In genomic region chr20:50794846-50795634, GRCh38 we compare ENCODE assay signal across 1 cellular context.
TF ChIP-seq lines count a peak whose summit lies in the region.

A gene with protein sequence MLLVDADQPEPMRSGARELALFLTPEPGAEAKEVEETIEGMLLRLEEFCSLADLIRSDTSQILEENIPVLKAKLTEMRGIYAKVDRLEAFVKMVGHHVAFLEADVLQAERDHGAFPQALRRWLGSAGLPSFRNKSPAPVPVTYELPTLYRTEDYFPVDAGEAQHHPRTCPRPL (plus strand): TSS chr20:50795061. CDS start chr20:50795084, 23 bp downstream.

TF ChIP-seq in HepG2, 621 proteins besides CTCF, POLR2A, EP300 and RAD21 (continued from another document and continues in another):
- TF ChIP-seq ETS1 (CRISPR knock-in tag; IDR thresholded peaks at IDR 0.05) (peak; percentile 79), ZNF550 (CRISPR knock-in tag; IDR thresholded peaks at IDR 0.05; ENCODE audit: borderline replicate concordance) (peak; percentile 85; the same call in 1 of the 2 replicates), ZNF567 (CRISPR knock-in tag; IDR thresholded peaks at IDR 0.05; ENCODE audit: borderline replicate concordance) (0 out of 2 replicates have a peak, but pooled peaks have one; percentile 12), RFX5 (IDR thresholded peaks at IDR 0.05; ENCODE audit: low read depth, low read length) (peak; percentile 33; the same call in 1 of the 2 replicates), ZFYVE20 (CRISPR knock-in tag; IDR thresholded peaks at IDR 0.05; ENCODE audit: borderline replicate concordance, low read depth) (peak; percentile 42; the same call in 1 of the 2 replicates), TGIF2 (CRISPR knock-in tag; IDR thresholded peaks at IDR 0.05) (0 out of 2 replicates have a peak, but pooled peaks have one; percentile 5), ZNF274 (CRISPR knock-in tag; IDR thresholded peaks at IDR 0.05) (peak; percentile 89), ATF7-NPFF (CRISPR knock-in tag; IDR thresholded peaks at IDR 0.05; ENCODE audit: low read depth) (0 out of 2 replicates have a peak, but pooled peaks have one; percentile 27), NFE2L2 (IDR thresholded peaks at IDR 0.05; ENCODE audit: low read length) (no peak), EEA1 (CRISPR knock-in tag; IDR thresholded peaks at IDR 0.05; ENCODE audit: borderline replicate concordance) (0 out of 2 replicates have a peak, but pooled peaks have one; percentile 75), ZNF30 (CRISPR knock-in tag; IDR thresholded peaks at IDR 0.05) (no peak), KMT2A (CRISPR knock-in tag; IDR thresholded peaks at IDR 0.05) (peak; percentile 25; the same call in 1 of the 2 replicates), ZSCAN25 (CRISPR knock-in tag; IDR thresholded peaks at IDR 0.05) (peak; percentile 61; the same call in 1 of the 2 replicates), ZNF326 (CRISPR knock-in tag; IDR thresholded peaks at IDR 0.05; ENCODE audit: borderline replicate concordance) (no peak), ATF7 (IDR thresholded peaks at IDR 0.05) (no peak), ATF7 (CRISPR knock-in tag; IDR thresholded peaks at IDR 0.05) (no peak), KLF13 (CRISPR knock-in tag; IDR thresholded peaks at IDR 0.05) (peak; percentile 66; the same call in 1 of the 2 replicates), PHF8 (CRISPR knock-in tag; IDR thresholded peaks at IDR 0.05) (peak; percentile 88), NFIC (IDR thresholded peaks at IDR 0.05; ENCODE audit: low read length) (no peak; the same call in 1 of the 2 replicates), MTF2 (CRISPR knock-in tag; IDR thresholded peaks at IDR 0.05; ENCODE audit: borderline replicate concordance) (no peak), RBM39 (IDR thresholded peaks at IDR 0.05; ENCODE audit: low read depth, low read length, poor library complexity, severe bottlenecking) (peak; percentile 71), ZSCAN22 (CRISPR knock-in tag; IDR thresholded peaks at IDR 0.05) (no peak), GLI4 (CRISPR knock-in tag; IDR thresholded peaks at IDR 0.05; ENCODE audit: borderline replicate concordance) (peak; percentile 49; the same call in 1 of the 2 replicates), SALL1 (CRISPR knock-in tag; IDR thresholded peaks at IDR 0.05) (peak; percentile 43; the same call in 1 of the 2 replicates), TERF1 (CRISPR knock-in tag; IDR thresholded peaks at IDR 0.05) (no peak), AGO2 (optimal IDR thresholded peaks at IDR 0.05; ENCODE audit: low read depth, low read length) (no peak), FOSL1 (CRISPR knock-in tag; IDR thresholded peaks at IDR 0.05; ENCODE audit: borderline replicate concordance) (peak; percentile 7; the same call in 1 of the 2 replicates), PAWR (CRISPR knock-in tag; IDR thresholded peaks at IDR 0.05; ENCODE audit: borderline replicate concordance) (0 out of 2 replicates have a peak, but pooled peaks have one; percentile 40)
- TF ChIP-seq, protein P1, sequence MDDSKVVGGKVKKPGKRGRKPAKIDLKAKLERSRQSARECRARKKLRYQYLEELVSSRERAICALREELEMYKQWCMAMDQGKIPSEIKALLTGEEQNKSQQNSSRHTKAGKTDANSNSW (CRISPR knock-in tag; IDR thresholded peaks at IDR 0.05; ENCODE audit: borderline replicate concordance) = no peak
- TF ChIP-seq, protein P2, sequence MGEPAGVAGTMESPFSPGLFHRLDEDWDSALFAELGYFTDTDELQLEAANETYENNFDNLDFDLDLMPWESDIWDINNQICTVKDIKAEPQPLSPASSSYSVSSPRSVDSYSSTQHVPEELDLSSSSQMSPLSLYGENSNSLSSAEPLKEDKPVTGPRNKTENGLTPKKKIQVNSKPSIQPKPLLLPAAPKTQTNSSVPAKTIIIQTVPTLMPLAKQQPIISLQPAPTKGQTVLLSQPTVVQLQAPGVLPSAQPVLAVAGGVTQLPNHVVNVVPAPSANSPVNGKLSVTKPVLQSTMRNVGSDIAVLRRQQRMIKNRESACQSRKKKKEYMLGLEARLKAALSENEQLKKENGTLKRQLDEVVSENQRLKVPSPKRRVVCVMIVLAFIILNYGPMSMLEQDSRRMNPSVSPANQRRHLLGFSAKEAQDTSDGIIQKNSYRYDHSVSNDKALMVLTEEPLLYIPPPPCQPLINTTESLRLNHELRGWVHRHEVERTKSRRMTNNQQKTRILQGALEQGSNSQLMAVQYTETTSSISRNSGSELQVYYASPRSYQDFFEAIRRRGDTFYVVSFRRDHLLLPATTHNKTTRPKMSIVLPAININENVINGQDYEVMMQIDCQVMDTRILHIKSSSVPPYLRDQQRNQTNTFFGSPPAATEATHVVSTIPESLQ (CRISPR knock-in tag; conservative IDR thresholded peaks at IDR 0.05) = no peak
- TF ChIP-seq, protein P3, sequence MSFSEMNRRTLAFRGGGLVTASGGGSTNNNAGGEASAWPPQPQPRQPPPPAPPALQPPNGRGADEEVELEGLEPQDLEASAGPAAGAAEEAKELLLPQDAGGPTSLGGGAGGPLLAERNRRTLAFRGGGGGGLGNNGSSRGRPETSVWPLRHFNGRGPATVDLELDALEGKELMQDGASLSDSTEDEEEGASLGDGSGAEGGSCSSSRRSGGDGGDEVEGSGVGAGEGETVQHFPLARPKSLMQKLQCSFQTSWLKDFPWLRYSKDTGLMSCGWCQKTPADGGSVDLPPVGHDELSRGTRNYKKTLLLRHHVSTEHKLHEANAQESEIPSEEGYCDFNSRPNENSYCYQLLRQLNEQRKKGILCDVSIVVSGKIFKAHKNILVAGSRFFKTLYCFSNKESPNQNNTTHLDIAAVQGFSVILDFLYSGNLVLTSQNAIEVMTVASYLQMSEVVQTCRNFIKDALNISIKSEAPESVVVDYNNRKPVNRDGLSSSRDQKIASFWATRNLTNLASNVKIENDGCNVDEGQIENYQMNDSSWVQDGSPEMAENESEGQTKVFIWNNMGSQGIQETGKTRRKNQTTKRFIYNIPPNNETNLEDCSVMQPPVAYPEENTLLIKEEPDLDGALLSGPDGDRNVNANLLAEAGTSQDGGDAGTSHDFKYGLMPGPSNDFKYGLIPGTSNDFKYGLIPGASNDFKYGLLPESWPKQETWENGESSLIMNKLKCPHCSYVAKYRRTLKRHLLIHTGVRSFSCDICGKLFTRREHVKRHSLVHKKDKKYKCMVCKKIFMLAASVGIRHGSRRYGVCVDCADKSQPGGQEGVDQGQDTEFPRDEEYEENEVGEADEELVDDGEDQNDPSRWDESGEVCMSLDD (CRISPR knock-in tag; IDR thresholded peaks at IDR 0.05; ENCODE audit: borderline replicate concordance) = no peak; the same call in 1 of the 2 replicates
- TF ChIP-seq, protein P4, sequence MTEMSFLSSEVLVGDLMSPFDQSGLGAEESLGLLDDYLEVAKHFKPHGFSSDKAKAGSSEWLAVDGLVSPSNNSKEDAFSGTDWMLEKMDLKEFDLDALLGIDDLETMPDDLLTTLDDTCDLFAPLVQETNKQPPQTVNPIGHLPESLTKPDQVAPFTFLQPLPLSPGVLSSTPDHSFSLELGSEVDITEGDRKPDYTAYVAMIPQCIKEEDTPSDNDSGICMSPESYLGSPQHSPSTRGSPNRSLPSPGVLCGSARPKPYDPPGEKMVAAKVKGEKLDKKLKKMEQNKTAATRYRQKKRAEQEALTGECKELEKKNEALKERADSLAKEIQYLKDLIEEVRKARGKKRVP (CRISPR knock-in tag; IDR thresholded peaks at IDR 0.05) = no peak
- TF ChIP-seq, protein P5, sequence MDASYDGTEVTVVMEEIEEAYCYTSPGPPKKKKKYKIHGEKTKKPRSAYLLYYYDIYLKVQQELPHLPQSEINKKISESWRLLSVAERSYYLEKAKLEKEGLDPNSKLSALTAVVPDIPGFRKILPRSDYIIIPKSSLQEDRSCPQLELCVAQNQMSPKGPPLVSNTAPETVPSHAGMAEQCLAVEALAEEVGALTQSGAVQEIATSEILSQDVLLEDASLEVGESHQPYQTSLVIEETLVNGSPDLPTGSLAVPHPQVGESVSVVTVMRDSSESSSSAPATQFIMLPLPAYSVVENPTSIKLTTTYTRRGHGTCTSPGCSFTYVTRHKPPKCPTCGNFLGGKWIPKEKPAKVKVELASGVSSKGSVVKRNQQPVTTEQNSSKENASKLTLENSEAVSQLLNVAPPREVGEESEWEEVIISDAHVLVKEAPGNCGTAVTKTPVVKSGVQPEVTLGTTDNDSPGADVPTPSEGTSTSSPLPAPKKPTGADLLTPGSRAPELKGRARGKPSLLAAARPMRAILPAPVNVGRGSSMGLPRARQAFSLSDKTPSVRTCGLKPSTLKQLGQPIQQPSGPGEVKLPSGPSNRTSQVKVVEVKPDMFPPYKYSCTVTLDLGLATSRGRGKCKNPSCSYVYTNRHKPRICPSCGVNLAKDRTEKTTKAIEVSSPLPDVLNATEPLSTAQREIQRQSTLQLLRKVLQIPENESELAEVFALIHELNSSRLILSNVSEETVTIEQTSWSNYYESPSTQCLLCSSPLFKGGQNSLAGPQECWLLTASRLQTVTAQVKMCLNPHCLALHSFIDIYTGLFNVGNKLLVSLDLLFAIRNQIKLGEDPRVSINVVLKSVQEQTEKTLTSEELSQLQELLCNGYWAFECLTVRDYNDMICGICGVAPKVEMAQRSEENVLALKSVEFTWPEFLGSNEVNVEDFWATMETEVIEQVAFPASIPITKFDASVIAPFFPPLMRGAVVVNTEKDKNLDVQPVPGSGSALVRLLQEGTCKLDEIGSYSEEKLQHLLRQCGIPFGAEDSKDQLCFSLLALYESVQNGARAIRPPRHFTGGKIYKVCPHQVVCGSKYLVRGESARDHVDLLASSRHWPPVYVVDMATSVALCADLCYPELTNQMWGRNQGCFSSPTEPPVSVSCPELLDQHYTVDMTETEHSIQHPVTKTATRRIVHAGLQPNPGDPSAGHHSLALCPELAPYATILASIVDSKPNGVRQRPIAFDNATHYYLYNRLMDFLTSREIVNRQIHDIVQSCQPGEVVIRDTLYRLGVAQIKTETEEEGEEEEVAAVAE (CRISPR knock-in tag; IDR thresholded peaks at IDR 0.05; ENCODE audit: borderline replicate concordance) = no peak; the same call in 1 of the 2 replicates
- TF ChIP-seq, protein P6, sequence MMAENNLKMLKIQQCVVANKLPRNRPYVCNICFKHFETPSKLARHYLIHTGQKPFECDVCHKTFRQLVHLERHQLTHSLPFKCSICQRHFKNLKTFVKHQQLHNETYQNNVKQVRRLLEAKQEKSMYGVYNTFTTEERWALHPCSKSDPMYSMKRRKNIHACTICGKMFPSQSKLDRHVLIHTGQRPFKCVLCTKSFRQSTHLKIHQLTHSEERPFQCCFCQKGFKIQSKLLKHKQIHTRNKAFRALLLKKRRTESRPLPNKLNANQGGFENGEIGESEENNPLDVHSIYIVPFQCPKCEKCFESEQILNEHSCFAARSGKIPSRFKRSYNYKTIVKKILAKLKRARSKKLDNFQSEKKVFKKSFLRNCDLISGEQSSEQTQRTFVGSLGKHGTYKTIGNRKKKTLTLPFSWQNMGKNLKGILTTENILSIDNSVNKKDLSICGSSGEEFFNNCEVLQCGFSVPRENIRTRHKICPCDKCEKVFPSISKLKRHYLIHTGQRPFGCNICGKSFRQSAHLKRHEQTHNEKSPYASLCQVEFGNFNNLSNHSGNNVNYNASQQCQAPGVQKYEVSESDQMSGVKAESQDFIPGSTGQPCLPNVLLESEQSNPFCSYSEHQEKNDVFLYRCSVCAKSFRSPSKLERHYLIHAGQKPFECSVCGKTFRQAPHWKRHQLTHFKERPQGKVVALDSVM (CRISPR knock-in tag; IDR thresholded peaks at IDR 0.05) = peak; percentile 78
- TF ChIP-seq, protein P7, sequence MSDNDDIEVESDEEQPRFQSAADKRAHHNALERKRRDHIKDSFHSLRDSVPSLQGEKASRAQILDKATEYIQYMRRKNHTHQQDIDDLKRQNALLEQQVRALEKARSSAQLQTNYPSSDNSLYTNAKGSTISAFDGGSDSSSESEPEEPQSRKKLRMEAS (IDR thresholded peaks at IDR 0.05) = peak; percentile 82
- TF ChIP-seq, protein P8, sequence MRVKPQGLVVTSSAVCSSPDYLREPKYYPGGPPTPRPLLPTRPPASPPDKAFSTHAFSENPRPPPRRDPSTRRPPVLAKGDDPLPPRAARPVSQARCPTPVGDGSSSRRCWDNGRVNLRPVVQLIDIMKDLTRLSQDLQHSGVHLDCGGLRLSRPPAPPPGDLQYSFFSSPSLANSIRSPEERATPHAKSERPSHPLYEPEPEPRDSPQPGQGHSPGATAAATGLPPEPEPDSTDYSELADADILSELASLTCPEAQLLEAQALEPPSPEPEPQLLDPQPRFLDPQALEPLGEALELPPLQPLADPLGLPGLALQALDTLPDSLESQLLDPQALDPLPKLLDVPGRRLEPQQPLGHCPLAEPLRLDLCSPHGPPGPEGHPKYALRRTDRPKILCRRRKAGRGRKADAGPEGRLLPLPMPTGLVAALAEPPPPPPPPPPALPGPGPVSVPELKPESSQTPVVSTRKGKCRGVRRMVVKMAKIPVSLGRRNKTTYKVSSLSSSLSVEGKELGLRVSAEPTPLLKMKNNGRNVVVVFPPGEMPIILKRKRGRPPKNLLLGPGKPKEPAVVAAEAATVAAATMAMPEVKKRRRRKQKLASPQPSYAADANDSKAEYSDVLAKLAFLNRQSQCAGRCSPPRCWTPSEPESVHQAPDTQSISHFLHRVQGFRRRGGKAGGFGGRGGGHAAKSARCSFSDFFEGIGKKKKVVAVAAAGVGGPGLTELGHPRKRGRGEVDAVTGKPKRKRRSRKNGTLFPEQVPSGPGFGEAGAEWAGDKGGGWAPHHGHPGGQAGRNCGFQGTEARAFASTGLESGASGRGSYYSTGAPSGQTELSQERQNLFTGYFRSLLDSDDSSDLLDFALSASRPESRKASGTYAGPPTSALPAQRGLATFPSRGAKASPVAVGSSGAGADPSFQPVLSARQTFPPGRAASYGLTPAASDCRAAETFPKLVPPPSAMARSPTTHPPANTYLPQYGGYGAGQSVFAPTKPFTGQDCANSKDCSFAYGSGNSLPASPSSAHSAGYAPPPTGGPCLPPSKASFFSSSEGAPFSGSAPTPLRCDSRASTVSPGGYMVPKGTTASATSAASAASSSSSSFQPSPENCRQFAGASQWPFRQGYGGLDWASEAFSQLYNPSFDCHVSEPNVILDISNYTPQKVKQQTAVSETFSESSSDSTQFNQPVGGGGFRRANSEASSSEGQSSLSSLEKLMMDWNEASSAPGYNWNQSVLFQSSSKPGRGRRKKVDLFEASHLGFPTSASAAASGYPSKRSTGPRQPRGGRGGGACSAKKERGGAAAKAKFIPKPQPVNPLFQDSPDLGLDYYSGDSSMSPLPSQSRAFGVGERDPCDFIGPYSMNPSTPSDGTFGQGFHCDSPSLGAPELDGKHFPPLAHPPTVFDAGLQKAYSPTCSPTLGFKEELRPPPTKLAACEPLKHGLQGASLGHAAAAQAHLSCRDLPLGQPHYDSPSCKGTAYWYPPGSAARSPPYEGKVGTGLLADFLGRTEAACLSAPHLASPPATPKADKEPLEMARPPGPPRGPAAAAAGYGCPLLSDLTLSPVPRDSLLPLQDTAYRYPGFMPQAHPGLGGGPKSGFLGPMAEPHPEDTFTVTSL (CRISPR knock-in tag; IDR thresholded peaks at IDR 0.05; ENCODE audit: borderline replicate concordance) = no peak
